8 cellular contexts compared by ENCODE assay signal in the genomic region with DNA sequence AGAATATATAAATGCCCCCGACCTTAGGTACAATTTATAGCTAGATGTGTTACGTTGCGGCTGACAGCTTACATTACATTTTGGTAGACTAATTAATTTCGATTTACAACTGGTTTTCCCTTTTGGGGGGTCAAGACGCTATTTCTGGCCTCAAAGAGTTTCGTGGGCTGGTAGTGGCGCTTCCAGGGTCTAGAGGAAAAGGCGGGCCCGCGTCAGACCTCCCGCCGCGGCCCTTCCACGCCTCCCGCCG. TPM values are rescaled to one million over a fixed set of nuclear protein-coding genes. Genes with fewer than 3 reads are reported as not detected.
DNase-seq lines count a peak whose midpoint lies in the region; ATAC-seq, FAIRE-seq and TF ChIP-seq lines count a peak whose summit lies in the region.

No MANE protein-coding gene starts in this region.

- TF ChIP-seq CTCF in A549 (IDR thresholded peaks at IDR 0.05), result no peak
- TF ChIP-seq CTCF in mammary epithelial cell (conservative IDR thresholded peaks at IDR 0.05 in 1 of 2, IDR thresholded peaks at IDR 0.05 in 1 of 2; ENCODE audit: extremely low read depth in 1 of 2, insufficient read depth in 1 of 2, low read depth in 1 of 2, low read length in 2 of 2), result no peak

- no peak for TF ChIP-seq RAD21 in A549 (conservative IDR thresholded peaks at IDR 0.05 in 1 of 2, IDR thresholded peaks at IDR 0.05 in 1 of 2)

- in situ Hi-C loops in mammary epithelial cell (cut with MboI; ENCODE audit: low sequenced_read_pairs in 2 of 2), result no loop called here

- peaks cover 72% of the 10 kb centered on the region for H3K79me2 ChIP-seq in mammary epithelial cell (ENCODE audit: insufficient read depth, low read length)

- peak overlapping the region; percentile 99 for H2AFZ ChIP-seq in mammary epithelial cell (ENCODE audit: low read depth, low read length)

- ATAC-seq in A549 (no peak), HG02588 (IDR thresholded peaks at IDR 0.05; ENCODE audit: unreplicated experiment) (no peak)
- no peak for ATAC-seq in activated CD4-positive, CD25-positive, alpha-beta regulatory T cell treated with anti-CD3 and anti-CD28 coated beads, Interleukin-2, amount 50 U/mL, for 24 hours

- H3K4me2 ChIP-seq in A549, result peak overlapping the region; percentile 72
- peak overlapping the region; percentile 78 for H3K4me2 ChIP-seq in mammary epithelial cell (ENCODE audit: insufficient read depth, low read depth, low read length)

- peak overlapping the region; percentile 93 to 96 for H3K27ac ChIP-seq in A549
- H3K27ac ChIP-seq in mammary epithelial cell (ENCODE audit: insufficient read depth, low read depth, low read length), result peak overlapping the region; percentile 84

- H3K4me1 ChIP-seq in A549 (peaks cover 9% of the 10 kb centered on the region; the same call in 2 of the 3 replicates), mammary epithelial cell (ENCODE audit: insufficient read depth, low read length) (peaks cover 24% of the 10 kb centered on the region), mucosa of stomach (ENCODE audit: control insufficient read depth, insufficient read depth, low read length) (peaks cover 7% of the 10 kb centered on the region)

- H3K4me3 ChIP-seq in A549 (peak overlapping the region; percentile 72), mammary epithelial cell (replicated peaks in 1 of 3; ENCODE audit: insufficient read depth in 1 of 3, low read depth in 2 of 3, low read length in 3 of 3) (peak overlapping the region; percentile 90 to 99 (median 96)), mucosa of stomach (ENCODE audit: low read length) (peak overlapping the region; percentile 72)

- dilution Hi-C loops in mammary epithelial cell (cut with HindIII; ENCODE audit: low sequenced_read_pairs), result no loop called here

- H3K9me3 ChIP-seq in A549 (no peaks in the 10 kb centered on the region), mammary epithelial cell (replicated peaks; ENCODE audit: insufficient read depth, low read length) (no peaks in the 10 kb centered on the region), mucosa of stomach (ENCODE audit: control insufficient read depth, low read length) (no peaks in the 10 kb centered on the region)

- H3K36me3 ChIP-seq in mammary epithelial cell (ENCODE audit: insufficient read depth, low read length) (peaks cover 6% of the 10 kb centered on the region), mucosa of stomach (ENCODE audit: control insufficient read depth, insufficient read depth, low read length) (no peaks in the 10 kb centered on the region)

- no peak for FAIRE-seq in A549 (lab: Jason Lieb, UNC)

- 1% methylated on average over 14 of the region's 16 CpGs for WGBS in A549 (ENCODE audit: missing lambda C conversion rate)
- WGBS in mammary epithelial cell (ENCODE audit: low coverage, missing lambda C conversion rate), result 0% methylated on average over 5 of the region's 16 CpGs

- H3K27me3 ChIP-seq in mammary epithelial cell (ENCODE audit: insufficient read depth, low read length) (no peaks in the 10 kb centered on the region), mucosa of stomach (ENCODE audit: control insufficient read depth, insufficient read depth, low read length) (no peaks in the 10 kb centered on the region)

- no peaks in the 10 kb centered on the region for H4K20me1 ChIP-seq in mammary epithelial cell (ENCODE audit: insufficient read depth, low read length)

- TF ChIP-seq POLR2A in A549 (IDR thresholded peaks at IDR 0.05; ENCODE audit: low read length), result no peak

- intact Hi-C loops in mammary epithelial cell (cut with micrococcal nuclease), result loop anchor here (2.0 kb wide), 1 partner anchor 38 kb away; no protein-coding TSS in a partner anchor

- H3K9ac ChIP-seq in mammary epithelial cell (ENCODE audit: insufficient read depth, low read length) (peak overlapping the region; percentile 64), mucosa of stomach (ENCODE audit: low read length) (peak overlapping the region; percentile 63)

- POLR2A ChIA-PET in A549 (lab: Yijun Ruan, JAX), result interaction anchor here (0.8 to 1.6 kb wide), 7 partner anchors 9 to 85 kb away, joined by 3 to 17 read pairs (median 5); a partner anchor contains a TSS

- BruUV-seq in mammary epithelial cell (replicated peaks; lab: Mats Ljungman, UMichigan), result no TSS peak

- CTCF ChIA-PET in A549 (lab: Yijun Ruan, JAX) (interaction anchor here (1.4 to 3.0 kb wide), 4 partner anchors 14 to 84 kb away, joined by 3 to 9 read pairs (median 4); no protein-coding TSS in a partner anchor), mammary epithelial cell (lab: Charles Lee; ENCODE audit: low non-redundant PET) (interaction anchor here (0.8 kb wide), 1 partner anchor 11 kb away, joined by 10 read pairs; no protein-coding TSS in a partner anchor)

- no peak for TF ChIP-seq EP300 in A549 (IDR thresholded peaks at IDR 0.05)

- DNase-seq in A549 (ENCODE audit: low read depth in 1 of 2, low spot score in 1 of 2) (no peak), HS-27A (ENCODE audit: low read depth) (peak; percentile 39), mammary epithelial cell (no peak), NCI-H524 treated with DMSO at 0.1 percent for 48 hours (lab: John Stamatoyannopoulos, UW) (no peak), NCI-H2081 (lab: John Stamatoyannopoulos, UW) (no peak)

TF ChIP-seq in A549, 52 proteins besides CTCF, POLR2A, EP300 and RAD21:
- no peak for TF ChIP-seq RNF2 (IDR thresholded peaks at IDR 0.05; ENCODE audit: borderline replicate concordance, low read depth)
- no peak for TF ChIP-seq CBX8 (IDR thresholded peaks at IDR 0.05)
- no peak for TF ChIP-seq ZFP36 (IDR thresholded peaks at IDR 0.05; ENCODE audit: borderline replicate concordance, partially characterized antibody)
TF ChIP-seq in A549: peak in this region for 0.

RNA-seq across cellular contexts. Expression of a gene that starts 0.4 kb away (rescaled TPM):
- 37.0 and 49.4 TPM in 2 replicates for polyA plus RNA-seq in A549 (2011; rRNA removed)
- polyA plus RNA-seq in A549 (2012; cell fraction: cytosol; rRNA removed), result 17.0 and 20.0 TPM in 2 replicates
- 4.9 and 7.7 TPM in 2 replicates for polyA plus RNA-seq in A549 (2012; cell fraction: nucleus; rRNA removed)
- 39.0 to 41.4 TPM (median 41.3 TPM) in 3 replicates for polyA plus RNA-seq in A549 (2017; fragmentation: RNase III; extraction: RNeasy Plus Mini Kit Qiagen cat#74134 plus additional on column Dnase treatment)
- 2.5 and 2.8 TPM in 2 replicates for polyA minus RNA-seq in A549 (2011; rRNA and poly(A)+ RNA removed)
- 10 to 100 TPM; 14.3 to 33.7 TPM for total RNA-seq in mammary epithelial cell
- 20.7 TPM for polyA plus RNA-seq in mammary epithelial cell
- 14.2 TPM for polyA minus RNA-seq in mammary epithelial cell

RNA-seq across cellular contexts. Expression of a gene that starts 1.0 kb away (rescaled TPM):
- polyA plus RNA-seq in A549 (2011; rRNA removed) (35.1 TPM in 2 replicates), A549 (2017; fragmentation: RNase III; extraction: RNeasy Plus Mini Kit Qiagen cat#74134 plus additional on column Dnase treatment) (27.6 to 31.5 TPM (median 29.7 TPM) in 3 replicates), mammary epithelial cell (53.4 TPM)
- polyA plus RNA-seq in A549 (2012; cell fraction: cytosol; rRNA removed), result 19.0 and 21.7 TPM in 2 replicates
- polyA plus RNA-seq in A549 (2012; cell fraction: nucleus; rRNA removed), result 12.8 and 13.7 TPM in 2 replicates
- 18.7 and 21.6 TPM in 2 replicates for polyA minus RNA-seq in A549 (2011; rRNA and poly(A)+ RNA removed)
- total RNA-seq in mammary epithelial cell, result 10 to 100 TPM; 43.7 to 61.0 TPM
- 39.4 TPM for polyA minus RNA-seq in mammary epithelial cell

RNA-seq across cellular contexts. Expression of a gene that starts 51.1 kb away (rescaled TPM):
- polyA plus RNA-seq in A549 (2011; rRNA removed) (0.13 TPM in 1 of 2 replicates, not detected in the other), A549 (2017; fragmentation: RNase III; extraction: RNeasy Plus Mini Kit Qiagen cat#74134 plus additional on column Dnase treatment) (not detected in 3 replicates), mammary epithelial cell (not detected)
- not detected in 2 replicates for polyA plus RNA-seq in A549 (2012; cell fraction: cytosol; rRNA removed)
- not detected in 2 replicates for polyA plus RNA-seq in A549 (2012; cell fraction: nucleus; rRNA removed)
- not detected in 2 replicates for polyA minus RNA-seq in A549 (2011; rRNA and poly(A)+ RNA removed)
- total RNA-seq in mammary epithelial cell, result not detected
- polyA minus RNA-seq in mammary epithelial cell, result not detected

RNA-seq across cellular contexts. Expression of a gene that starts 55.5 kb away (rescaled TPM):
- 30.1 and 34.6 TPM in 2 replicates for polyA plus RNA-seq in A549 (2011; rRNA removed)
- polyA plus RNA-seq in A549 (2012; cell fraction: cytosol; rRNA removed), result 9.2 and 11.3 TPM in 2 replicates
- polyA plus RNA-seq in A549 (2012; cell fraction: nucleus; rRNA removed), result 6.6 and 9.2 TPM in 2 replicates
- polyA plus RNA-seq in A549 (2017; fragmentation: RNase III; extraction: RNeasy Plus Mini Kit Qiagen cat#74134 plus additional on column Dnase treatment), result 12.7 to 15.4 TPM (median 15.4 TPM) in 3 replicates
- polyA minus RNA-seq in A549 (2011; rRNA and poly(A)+ RNA removed), result 14.3 and 16.6 TPM in 2 replicates
- 10 to 100 TPM; 21.6 to 24.8 TPM for total RNA-seq in mammary epithelial cell
- 24.8 TPM for polyA plus RNA-seq in mammary epithelial cell
- 56.8 TPM for polyA minus RNA-seq in mammary epithelial cell
